Comparison of ENCODE assay signal across 7 cellular contexts in the genomic region with DNA sequence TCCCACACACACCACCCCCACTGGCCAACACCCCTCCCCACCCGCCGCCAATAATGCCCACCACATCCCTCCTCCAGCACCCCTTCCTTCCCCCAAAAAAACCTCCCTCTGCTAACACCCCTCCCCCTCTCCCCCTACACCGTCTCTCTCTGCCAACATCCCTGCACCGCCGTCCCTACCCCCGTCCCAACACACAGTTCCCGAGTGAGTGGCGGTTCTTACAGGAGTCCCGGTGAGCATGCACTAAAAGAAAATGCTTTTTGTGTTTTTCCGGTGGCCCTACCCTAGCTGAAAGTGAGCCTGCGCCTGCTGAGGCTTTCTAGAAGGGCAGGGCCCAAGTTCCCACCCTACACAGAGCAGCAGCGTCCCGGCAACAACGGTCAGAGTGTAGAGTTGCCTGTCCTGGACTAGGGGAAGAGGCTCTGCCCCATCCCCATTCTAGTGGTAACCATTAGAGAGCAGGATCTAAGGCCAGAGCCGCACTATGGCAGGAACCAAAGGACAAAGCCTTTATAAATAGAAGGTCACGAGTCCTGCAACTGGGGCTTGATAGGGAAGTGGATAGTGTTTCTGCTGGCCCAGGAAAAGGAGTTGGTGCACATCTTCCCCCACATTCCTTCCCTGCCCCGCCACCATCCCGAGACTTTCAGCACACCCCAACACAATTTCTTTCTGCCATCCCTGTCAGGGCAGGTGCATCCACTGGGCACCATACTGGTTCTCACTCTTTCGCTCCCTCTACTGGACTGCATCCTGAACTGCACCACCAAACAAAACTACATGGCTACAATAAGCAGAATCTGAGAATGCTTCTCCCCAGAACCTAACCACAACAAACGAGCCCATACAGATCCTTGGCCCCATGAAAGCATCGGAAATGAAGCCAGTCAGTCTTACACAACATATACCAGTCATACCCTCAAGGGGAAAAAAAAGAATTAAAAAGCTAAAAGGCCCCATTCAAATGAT.
DNase-seq lines count a peak whose midpoint lies in the region; ATAC-seq and TF ChIP-seq lines count a peak whose summit lies in the region.

No MANE protein-coding gene starts in this region.

- WGBS in mesendoderm (ENCODE audit: extremely low coverage, insufficient coverage, low lambda C conversion rate), result no CpG with 5 or more reads among the region's 21 CpGs

- H3K4me1 ChIP-seq in mesendoderm (ENCODE audit: control insufficient read depth, low read depth, low read length), result no peaks in the 10 kb centered on the region

- H3K27ac ChIP-seq in mesendoderm (ENCODE audit: low read depth, low read length), result no peak overlapping the region

- TF ChIP-seq CTCF in cardiac fibroblast (IDR thresholded peaks at IDR 0.05; ENCODE audit: low read depth, low read length), result peak; percentile 40

- no peak overlapping the region for H2BK5ac ChIP-seq in mesendoderm (ENCODE audit: low read length)

- peak; percentile 85 for ATAC-seq in HG03520 (IDR thresholded peaks at IDR 0.05; ENCODE audit: unreplicated experiment)

- no peak overlapping the region for H3K18ac ChIP-seq in mesendoderm (ENCODE audit: low read length)

- no peak overlapping the region for H2BK15ac ChIP-seq in mesendoderm (replicated peaks; ENCODE audit: low read depth)

- H4K8ac ChIP-seq in mesendoderm (ENCODE audit: low read depth, low read length), result no peak overlapping the region

- DNase-seq in EL (peak; percentile 15), GM19238 (ENCODE audit: insufficient read length, low spot score) (peak; percentile 9), SKM-1 treated with dmso at 0.1 percent for 144 hours (lab: John Stamatoyannopoulos, UW; ENCODE audit: unreplicated experiment) (peak; percentile 1), cardiac fibroblast (ENCODE audit: low read depth in 2 of 2) (peak; percentile 11 to 16), mesendoderm (peak; percentile 27), MV-4-11 (lab: John Stamatoyannopoulos, UW) (no peak)

- no peak overlapping the region for H2AK5ac ChIP-seq in mesendoderm (ENCODE audit: low read length)

- no peaks in the 10 kb centered on the region for H3K79me1 ChIP-seq in mesendoderm (ENCODE audit: low read length)

- no peak overlapping the region for H2BK120ac ChIP-seq in mesendoderm (ENCODE audit: low read depth, low read length)

- no peak overlapping the region for H3K23ac ChIP-seq in mesendoderm (ENCODE audit: low read length)

- H3K9ac ChIP-seq in mesendoderm (ENCODE audit: low read length), result no peak overlapping the region

- no peak overlapping the region for H3K4me2 ChIP-seq in mesendoderm (ENCODE audit: low read length)

- no peaks in the 10 kb centered on the region for H3K79me2 ChIP-seq in mesendoderm (ENCODE audit: control insufficient read depth, insufficient read depth, low read length)

- H4K5ac ChIP-seq in mesendoderm (ENCODE audit: low read length), result no peak overlapping the region

- no peak overlapping the region for H3K4ac ChIP-seq in mesendoderm (ENCODE audit: low read depth, low read length)

- H3K4me3 ChIP-seq in cardiac fibroblast (replicated peaks in 1 of 2; ENCODE audit: low read depth in 2 of 2, low read length in 2 of 2) (no peak overlapping the region), mesendoderm (ENCODE audit: low read length) (no peak overlapping the region)

- no peaks in the 10 kb centered on the region for H3K36me3 ChIP-seq in mesendoderm (ENCODE audit: control insufficient read depth, insufficient read depth, low read length)

- H3K27me3 ChIP-seq in mesendoderm (ENCODE audit: insufficient read depth, low read length, poor library complexity), result no peaks in the 10 kb centered on the region

- H3K56ac ChIP-seq in mesendoderm (ENCODE audit: low read length), result no peak overlapping the region
